8 cellular contexts compared by ENCODE assay signal in the genomic region with DNA sequence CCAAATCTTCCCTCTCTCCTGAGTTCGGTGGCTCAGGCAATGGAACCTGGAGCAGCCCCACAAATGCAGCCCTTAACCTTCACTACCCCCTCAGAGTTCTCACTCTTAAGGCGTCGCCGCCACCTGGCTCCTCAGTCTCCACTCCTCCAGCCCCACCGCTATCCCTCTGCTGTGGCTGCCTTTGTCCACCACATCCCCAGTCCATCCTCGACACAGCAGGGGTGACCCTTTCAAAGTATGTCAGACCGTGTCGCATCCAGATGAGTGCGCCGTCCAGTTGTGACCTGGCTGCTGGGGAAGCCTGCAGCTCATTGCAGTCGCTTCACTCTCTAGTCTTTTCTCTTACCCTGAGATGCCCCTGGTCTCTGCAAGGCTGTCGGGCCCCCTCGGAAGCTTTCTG. TPM values are rescaled to one million over a fixed set of nuclear protein-coding genes. Genes with fewer than 3 reads are reported as not detected.
DNase-seq lines count a peak whose midpoint lies in the region; ATAC-seq and TF ChIP-seq lines count a peak whose summit lies in the region.

No MANE protein-coding gene starts in this region.

- peaks cover 23% of the 10 kb centered on the region for H3K27me3 Mint-ChIP-seq in brain

- TF ChIP-seq CTCF in AG04450 (IDR thresholded peaks at IDR 0.05; ENCODE audit: low read depth, low read length) (no peak), brain (conservative IDR thresholded peaks at IDR 0.05) (no peak)

- H3K36me3 Mint-ChIP-seq in brain = peaks cover 22% of the 10 kb centered on the region

- peak overlapping the region; percentile 93 to 97 (median 95) for H3K27ac Mint-ChIP-seq in brain

- H3K4me1 ChIP-seq in HUES48 (ENCODE audit: control insufficient read depth, insufficient read depth, low read length) (peaks cover 30% of the 10 kb centered on the region), muscle layer of duodenum (ENCODE audit: control insufficient read depth in 1 of 2, insufficient read depth in 2 of 2, low read length in 2 of 2) (peaks cover 3 to 68% of the 10 kb centered on the region in 2 donors)

- H3K9me3 ChIP-seq in AG04450 (ENCODE audit: control insufficient read depth, insufficient read depth, low read length) = peaks cover 5% of the 10 kb centered on the region
- no peaks in the 10 kb centered on the region for H3K9me3 ChIP-seq in HUES48 (ENCODE audit: control insufficient read depth, insufficient read depth, low read length)
- H3K9me3 ChIP-seq in muscle layer of duodenum (ENCODE audit: control insufficient read depth in 1 of 2, low read length in 2 of 2) = no peaks in the 10 kb centered on the region

- no peak overlapping the region for H3K9ac ChIP-seq in HUES48 (ENCODE audit: low read depth, low read length)

- H3K27ac ChIP-seq in AG04450 (ENCODE audit: low read depth, low read length) = no peak overlapping the region
- no peak overlapping the region for H3K27ac ChIP-seq in HUES48 (ENCODE audit: low read depth, low read length)
- peak overlapping the region; percentile 54 for H3K27ac ChIP-seq in muscle layer of duodenum (ENCODE audit: low read length)

- peaks cover 0 to 5% (median 0%) of the 10 kb centered on the region in 5 experiments for H3K9me3 Mint-ChIP-seq in brain

- H3K27me3 ChIP-seq in AG04450 (ENCODE audit: control insufficient read depth, insufficient read depth, low read length) (no peaks in the 10 kb centered on the region), HUES48 (ENCODE audit: control insufficient read depth, insufficient read depth, low read length) (no peaks in the 10 kb centered on the region), muscle layer of duodenum (ENCODE audit: low read depth, low read length) (no peaks in the 10 kb centered on the region)

- peaks cover 84% of the 10 kb centered on the region for H3K4me1 Mint-ChIP-seq in brain

- H3K4me3 Mint-ChIP-seq in brain = peak overlapping the region; percentile 92 to 98 (median 96)

- ATAC-seq in GM18867 (IDR thresholded peaks at IDR 0.05; ENCODE audit: unreplicated experiment) (no peak), HG02885 (IDR thresholded peaks at IDR 0.05; ENCODE audit: poor library complexity, unreplicated experiment) (no peak)

- peaks cover 15% of the 10 kb centered on the region; the same call in 1 of the 2 replicates for H3K36me3 ChIP-seq in HUES48 (ENCODE audit: control insufficient read depth, insufficient read depth, low read length)
- peaks cover 0 to 5% of the 10 kb centered on the region in 2 donors for H3K36me3 ChIP-seq in muscle layer of duodenum (ENCODE audit: control insufficient read depth in 1 of 2, insufficient read depth in 2 of 2, low read length in 2 of 2)

- CTCF ChIA-PET in AG04450 (lab: Charles Lee) = interaction anchor here (1.5 kb wide), 1 partner anchor 13 kb away, joined by 5 read pairs; no protein-coding TSS in a partner anchor

- H3K4me3 ChIP-seq in AG04450 (ENCODE audit: low read depth, low read length) (peak overlapping the region; percentile 86), HUES48 (ENCODE audit: low read depth, low read length) (peak overlapping the region; percentile 99), muscle layer of duodenum (ENCODE audit: low read depth in 1 of 2, low read length in 2 of 2) (peak overlapping the region; percentile 86 to 96)

- DNase-seq in AG04450 (ENCODE audit: low read depth, low spot score) (no peak), RPMI8226 (no peak), GM19238 (ENCODE audit: insufficient read length, low spot score) (no peak)

- POLR2A ChIA-PET in AG04450 (lab: Yijun Ruan, JAX) = no interaction called here

RNA-seq across cellular contexts. Expression of a gene that starts 1.0 kb away (rescaled TPM):
- polyA plus RNA-seq in AG04450 (2011; rRNA removed) (9.9 and 15.7 TPM in 2 replicates), brain (ENCODE audit: insufficient read depth, low read depth, low replicate concordance) (66.7 TPM)
- 7.3 and 9.2 TPM in 2 replicates for polyA minus RNA-seq in AG04450 (2011; rRNA and poly(A)+ RNA removed)

RNA-seq across cellular contexts. Expression of a gene that starts 1.1 kb away (rescaled TPM):
- 137 and 192 TPM in 2 replicates for polyA plus RNA-seq in AG04450 (2011; rRNA removed)
- 37.1 and 39.4 TPM in 2 replicates for polyA minus RNA-seq in AG04450 (2011; rRNA and poly(A)+ RNA removed)
- polyA plus RNA-seq in brain (ENCODE audit: insufficient read depth, low read depth, low replicate concordance) = 292 TPM

RNA-seq across cellular contexts. Expression of a gene that starts 21.6 kb away (rescaled TPM):
- not detected in 2 replicates for polyA plus RNA-seq in AG04450 (2011; rRNA removed)
- polyA minus RNA-seq in AG04450 (2011; rRNA and poly(A)+ RNA removed) = not detected in 2 replicates
- 3.2 TPM for polyA plus RNA-seq in brain (ENCODE audit: insufficient read depth, low read depth, low replicate concordance)

RNA-seq across cellular contexts. Expression of a gene that starts 30.5 kb away (rescaled TPM):
- polyA plus RNA-seq in AG04450 (2011; rRNA removed) (not detected in 2 replicates), brain (ENCODE audit: insufficient read depth, low read depth, low replicate concordance) (0.15 TPM)
- not detected in 2 replicates for polyA minus RNA-seq in AG04450 (2011; rRNA and poly(A)+ RNA removed)

RNA-seq across cellular contexts. Expression of a gene that starts 47.6 kb away (rescaled TPM):
- polyA plus RNA-seq in AG04450 (2011; rRNA removed) (0.04 TPM in 1 of 2 replicates, not detected in the other), brain (ENCODE audit: insufficient read depth, low read depth, low replicate concordance) (not detected)
- not detected in 2 replicates for polyA minus RNA-seq in AG04450 (2011; rRNA and poly(A)+ RNA removed)
